In the genomic region with DNA sequence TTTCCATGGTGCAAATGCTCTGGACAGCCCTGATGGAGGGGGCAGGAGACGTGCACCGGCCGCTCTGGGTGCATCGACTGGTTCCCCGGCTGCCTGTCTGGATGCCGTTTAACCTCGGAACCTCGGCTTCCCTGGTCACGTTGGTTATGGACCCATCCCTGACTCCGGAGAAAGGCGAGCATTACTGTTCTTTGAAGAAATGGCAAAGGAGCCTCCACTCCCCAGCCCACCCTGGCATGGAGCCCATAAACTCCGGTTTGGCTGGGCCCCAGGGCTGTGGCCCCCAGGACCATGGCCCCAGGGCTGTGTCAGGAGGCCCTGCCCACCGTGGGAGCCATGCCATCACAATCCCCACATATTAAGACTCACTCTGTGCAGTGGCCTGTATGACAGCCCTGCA, we compare ENCODE assay signal across 8 cellular contexts. TPM values are rescaled to one million over a fixed set of nuclear protein-coding genes. Genes with fewer than 3 reads are reported as not detected.
"Had no signal": no experiment of that assay in that cellular context is flagged by ENCODE, and none has a peak within 500 bp of the region (broad histone marks: within the 10 kb centered on the region; RNA-seq: fewer than 3 reads in every experiment).

No MANE protein-coding gene starts in this region.

- DNase-seq: GDM1, GF-D8 had no signal

- FAIRE-seq: G401.6, GM12878, GM12891, GM12892, GM18507 had no signal

- H3K4me3 ChIP-seq: GM12878 had no signal

- ATAC-seq: GM12878 had no signal

RNA-seq across cellular contexts. Expression of a gene that starts 28.9 kb away (rescaled TPM):
- total RNA-seq: G401, GM12878 had no signal
- polyA plus RNA-seq: GM12878 had no signal

RNA-seq across cellular contexts. Expression of a gene that starts 55.9 kb away (rescaled TPM):
- total RNA-seq: G401, GM12878 had no signal
- polyA plus RNA-seq: GM12878 had no signal
